ENCODE assay signal across 19 cellular contexts in the genomic region with DNA sequence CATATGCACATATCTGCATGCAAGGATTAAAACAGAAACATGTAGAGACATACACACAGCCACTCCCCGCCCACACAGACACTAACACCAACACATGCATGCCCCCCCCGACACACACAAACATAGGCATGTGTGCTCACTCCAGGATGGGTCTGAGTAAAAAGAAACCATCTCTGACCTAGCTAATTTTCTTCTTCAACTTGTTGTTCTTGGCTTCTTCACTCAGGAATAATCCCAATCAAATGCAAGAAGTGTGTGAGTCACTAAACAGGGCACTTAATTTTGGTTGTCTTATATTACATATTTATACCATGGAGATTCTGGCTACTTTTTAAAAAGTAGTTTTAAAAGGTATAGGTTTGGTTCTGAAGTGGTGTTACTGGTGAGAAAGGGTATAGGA.
"Had no signal": no experiment of that assay in that cellular context is flagged by ENCODE, and none has a peak within 500 bp of the region (broad histone marks: within the 10 kb centered on the region; RNA-seq: fewer than 3 reads in every experiment).

No MANE protein-coding gene starts in this region.

- H3K4me1 Mint-ChIP-seq: activated CD4-positive, alpha-beta memory T cell treated with anti-CD3 and anti-CD28 coated beads, Interleukin-2, amount 10 ng/mL, durations not matched to agents 7 days and 5 days; stimulated activated memory B cell treated with anti-CD40 and anti-IgM and Interleukin-4, amounts not matched to agents 10 μg/mL and 1 μg/mL and 100 μg/mL, for 72 hours had no signal

- H3K27me3 Mint-ChIP-seq: activated CD4-positive, alpha-beta memory T cell treated with anti-CD3 and anti-CD28 coated beads, Interleukin-2, amount 10 ng/mL, durations not matched to agents 7 days and 5 days; activated naive CD8-positive, alpha-beta T cell; stimulated activated memory B cell treated with anti-CD40 and anti-IgM and Interleukin-4, amounts not matched to agents 10 μg/mL and 1 μg/mL and 100 μg/mL, for 72 hours had no signal

- H3K4me3 ChIP-seq: gastroesophageal sphincter, left ventricle myocardium inferior, psoas muscle, right lobe of liver, spleen had no signal

- H3K36me3 ChIP-seq: gastroesophageal sphincter, left ventricle myocardium inferior, right lobe of liver, spleen had no signal

- H3K27ac ChIP-seq: gastroesophageal sphincter, left ventricle myocardium inferior, psoas muscle, right lobe of liver, spleen, VCaP had no signal

- H3K4me3 Mint-ChIP-seq: activated CD4-positive, alpha-beta memory T cell treated with anti-CD3 and anti-CD28 coated beads, Interleukin-2, amount 10 ng/mL, durations not matched to agents 7 days and 5 days; activated naive CD8-positive, alpha-beta T cell; endodermal cell; nephron; stimulated activated memory B cell treated with anti-CD40 and anti-IgM and Interleukin-4, amounts not matched to agents 10 μg/mL and 1 μg/mL and 100 μg/mL, for 72 hours had no signal

- H3K27me3 ChIP-seq: gastroesophageal sphincter, right lobe of liver, spleen had no signal

- ATAC-seq: gastroesophageal sphincter; psoas muscle; right lobe of liver; stimulated activated memory B cell treated with anti-CD40 and anti-IgM and Interleukin-4, amounts not matched to agents 10 μg/mL and 1 μg/mL and 100 μg/mL, for 72 hours had no signal

- H3K9me3 ChIP-seq: gastroesophageal sphincter, left ventricle myocardium inferior had no signal

- FAIRE-seq: bronchial epithelial cell, keratinocyte had no signal

- DNase-seq: activated CD4-positive, alpha-beta memory T cell treated with anti-CD3 and anti-CD28 coated beads, Interleukin-2, amount 10 ng/mL, durations not matched to agents 7 days and 5 days; activated gamma-delta T cell; activated T-cell treated with anti-CD3 and anti-CD28 coated beads, Interleukin-2, amount 50 U/mL, for 48 hours; endodermal cell; left ventricle myocardium inferior; mesenchymal stem cell; psoas muscle; right lobe of liver; spleen; stimulated activated CD4-positive, alpha-beta T cell treated with anti-CD3 and anti-CD28 coated beads, Interleukin-1b, Interleukin-23, amount 100 ng/mL, for 48 hours; T1000; trophoblast cell had no signal

- H3K27ac Mint-ChIP-seq: activated CD4-positive, alpha-beta memory T cell treated with anti-CD3 and anti-CD28 coated beads, Interleukin-2, amount 10 ng/mL, durations not matched to agents 7 days and 5 days; activated naive CD8-positive, alpha-beta T cell; endodermal cell; nephron; stimulated activated memory B cell treated with anti-CD40 and anti-IgM and Interleukin-4, amounts not matched to agents 10 μg/mL and 1 μg/mL and 100 μg/mL, for 72 hours had no signal

- H3K4me1 ChIP-seq: spleen had no signal
